Comparison of ENCODE assay signal across 15 cellular contexts in genomic region chr5:37975531-37975930, GRCh38.
DNase-seq lines count a peak whose midpoint lies in the region; ATAC-seq and TF ChIP-seq lines count a peak whose summit lies in the region.
"Had no signal": no experiment of that assay in that cellular context is flagged by ENCODE, and none has a peak within 500 bp of the region (broad histone marks: within the 10 kb centered on the region; RNA-seq: fewer than 3 reads in every experiment).

No MANE protein-coding gene starts in this region.

- intact Hi-C loops in CD14-positive monocyte (cut with micrococcal nuclease): no loop called here

- H3K36me3 ChIP-seq in Karpas-422 (ENCODE audit: insufficient read depth, low read length): no peaks in the 10 kb centered on the region

- ATAC-seq in HG03175 (IDR thresholded peaks at IDR 0.05; ENCODE audit: unreplicated experiment): no peak

- H3K27ac Mint-ChIP-seq in CD14-positive monocyte: no peak overlapping the region
- H3K27ac Mint-ChIP-seq: CD4-positive, alpha-beta memory T cell had no signal

- no peaks in the 10 kb centered on the region for H3K9me3 ChIP-seq in Karpas-422 (ENCODE audit: low read length)

- no peaks in the 10 kb centered on the region for H3K9me2 ChIP-seq in Karpas-422 (replicated peaks; ENCODE audit: insufficient read depth, low read length)

- no peaks in the 10 kb centered on the region for H4K20me1 ChIP-seq in Karpas-422 (ENCODE audit: insufficient read depth, low read depth, low read length)

- no peaks in the 10 kb centered on the region for H3K36me3 Mint-ChIP-seq in CD14-positive monocyte
- H3K36me3 Mint-ChIP-seq: CD4-positive, alpha-beta memory T cell had no signal

- no peak overlapping the region for H3K4me3 ChIP-seq in Karpas-422 (ENCODE audit: low read length)

- no peaks in the 10 kb centered on the region for H3K27me3 Mint-ChIP-seq in CD14-positive monocyte (ENCODE audit: low read depth in 3 of 3)

- no peaks in the 10 kb centered on the region for H3K4me1 ChIP-seq in Karpas-422 (ENCODE audit: low read length)

- H3K4me2 ChIP-seq in Karpas-422 (ENCODE audit: low read depth, low read length, poor library complexity, severe bottlenecking): no peak overlapping the region

- TF ChIP-seq CTCF in VCaP (conservative IDR thresholded peaks at IDR 0.05): no peak
- no peak for TF ChIP-seq CTCF in CD14-positive monocyte (IDR thresholded peaks at IDR 0.05)

- no peaks in the 10 kb centered on the region; the same call in 1 of the 2 replicates for H3K27me3 ChIP-seq in Karpas-422 (ENCODE audit: low read length)

- H3K27ac ChIP-seq in VCaP (peak overlapping the region; percentile 79), Karpas-422 (ENCODE audit: low read length) (no peak overlapping the region)
- H3K27ac ChIP-seq: 22Rv1, HL-60 had no signal

- DNase-seq in AG08395 (ENCODE audit: low spot score) (peak; percentile 27), GM03348 (ENCODE audit: low spot score) (peak; percentile 34), fibroblast of gingiva (ENCODE audit: low read depth) (peak; percentile 14), Karpas-422 (no peak), CD14-positive monocyte (ENCODE audit: low spot score) (no peak), NCI-H1417 treated with DMSO at 0.1 percent for 48 hours (lab: John Stamatoyannopoulos, UW) (no peak)
- DNase-seq: C1 segment of cervical spinal cord; CD4-positive, alpha-beta memory T cell; DMS79 treated with DMSO at 0.1 percent for 48 hours; GF-D8; HCEC 1CT had no signal

- H2AFZ ChIP-seq in Karpas-422 (ENCODE audit: low read length): no peak overlapping the region

- H3K9ac ChIP-seq in Karpas-422 (ENCODE audit: low read length): no peak overlapping the region

- H3K4me1 Mint-ChIP-seq in CD14-positive monocyte: no peaks in the 10 kb centered on the region
- H3K4me1 Mint-ChIP-seq: CD4-positive, alpha-beta memory T cell had no signal

- H3K9me3 Mint-ChIP-seq in CD14-positive monocyte: peaks cover 0 to 13% (median 6%) of the 10 kb centered on the region in 7 donors

- H3K4me3 Mint-ChIP-seq in CD14-positive monocyte: no peak overlapping the region
- H3K4me3 Mint-ChIP-seq: CD4-positive, alpha-beta memory T cell had no signal

- no peaks in the 10 kb centered on the region for H3K79me2 ChIP-seq in Karpas-422 (ENCODE audit: low read length)

Comparison
In these comparisons a context has a peak if more than half of its experiments do, and no peak if none do; other contexts are left out.
1. DNase-seq: peak in AG08395 (single experiment), GM03348 (single experiment) and fibroblast of gingiva (single experiment); none in Karpas-422 (single experiment), CD14-positive monocyte (single experiment) and NCI-H1417 treated with DMSO at 0.1 percent for 48 hours (single experiment).